In genomic region chr7:4561775-4562174, GRCh38 we compare ENCODE assay signal across 1 cellular context.
TF ChIP-seq lines count a peak whose summit lies in the region.

No MANE protein-coding gene starts in this region.

TF ChIP-seq in A549, 52 proteins besides CTCF, POLR2A, EP300 and RAD21 (continued from another document):
- TF ChIP-seq, protein P1, sequence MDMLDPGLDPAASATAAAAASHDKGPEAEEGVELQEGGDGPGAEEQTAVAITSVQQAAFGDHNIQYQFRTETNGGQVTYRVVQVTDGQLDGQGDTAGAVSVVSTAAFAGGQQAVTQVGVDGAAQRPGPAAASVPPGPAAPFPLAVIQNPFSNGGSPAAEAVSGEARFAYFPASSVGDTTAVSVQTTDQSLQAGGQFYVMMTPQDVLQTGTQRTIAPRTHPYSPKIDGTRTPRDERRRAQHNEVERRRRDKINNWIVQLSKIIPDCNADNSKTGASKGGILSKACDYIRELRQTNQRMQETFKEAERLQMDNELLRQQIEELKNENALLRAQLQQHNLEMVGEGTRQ (IDR thresholded peaks at IDR 0.05), result no peak
- no peak for TF ChIP-seq HDAC2 (IDR thresholded peaks at IDR 0.05)
- no peak for TF ChIP-seq JUN (IDR thresholded peaks at IDR 0.05)
- TF ChIP-seq TFCP2L1 (CRISPR knock-in tag; IDR thresholded peaks at IDR 0.05), result no peak
- no peak for TF ChIP-seq JUNB (IDR thresholded peaks at IDR 0.05)
- no peak for TF ChIP-seq KDM5A (IDR thresholded peaks at IDR 0.05)
- no peak for TF ChIP-seq BCL3 (IDR thresholded peaks at IDR 0.05)
- TF ChIP-seq PHF8 (IDR thresholded peaks at IDR 0.05; ENCODE audit: borderline replicate concordance, low read depth), result no peak
TF ChIP-seq in A549: peak in this region for 0.
